Comparison of ENCODE assay signal across 27 cellular contexts in the genomic region with DNA sequence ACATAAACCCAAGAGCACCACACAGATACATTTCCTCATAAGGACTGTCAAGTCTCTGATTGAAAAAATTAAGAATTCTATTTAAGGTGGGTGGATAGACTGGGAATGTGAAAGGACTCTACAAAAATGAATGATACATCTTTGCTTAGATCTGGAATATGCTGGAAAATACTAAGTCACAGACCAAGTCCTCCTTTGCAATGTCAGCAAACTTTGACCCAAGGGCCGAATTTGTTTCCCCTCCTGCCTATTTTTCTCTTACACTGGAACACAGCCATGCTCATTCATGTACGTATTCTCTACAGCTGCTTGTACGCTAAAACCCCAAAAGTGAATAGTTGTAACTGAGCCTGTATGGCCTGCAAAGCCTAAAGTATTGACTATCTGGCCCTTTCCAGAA.
"Had no signal": no experiment of that assay in that cellular context is flagged by ENCODE, and none has a peak within 500 bp of the region (broad histone marks: within the 10 kb centered on the region; RNA-seq: fewer than 3 reads in every experiment).

No MANE protein-coding gene starts in this region.

- H3K27me3 ChIP-seq: adrenal gland, body of pancreas had no signal

- H3K9me3 Mint-ChIP-seq: activated CD4-positive, alpha-beta T cell treated with anti-CD3 and anti-CD28 coated beads, Interleukin-2, amount 10 ng/mL, durations not matched to agents 24 days and 14 days; activated naive CD4-positive, alpha-beta T cell treated with anti-CD3 and anti-CD28 coated beads, Interleukin-2, amount 50 U/mL, for 24 hours; activated naive CD8-positive, alpha-beta T cell treated with anti-CD3 and anti-CD28 coated beads, Interleukin-2, amount 50 U/mL, for 24 hours; activated T-helper 17 cell treated with anti-CD3 and anti-CD28 coated beads, Interleukin-2, amount 50 U/mL, for 72 hours had no signal

- FAIRE-seq: colon, endometrium, frontal cortex had no signal

- H3K9me3 ChIP-seq: adrenal gland, body of pancreas had no signal

- H3K27ac ChIP-seq: adrenal gland, body of pancreas had no signal

- ATAC-seq: activated CD4-positive, alpha-beta T cell treated with anti-CD3 and anti-CD28 coated beads for 36 hours; activated CD8-positive, alpha-beta T cell treated with anti-CD3 and anti-CD28 coated beads, Interleukin-2, amount 10 ng/mL, durations not matched to agents 7 days and 5 days; activated naive CD8-positive, alpha-beta T cell treated with anti-CD3 and anti-CD28 coated beads, Interleukin-2, amount 50 U/mL, for 24 hours; activated T-cell treated with anti-CD3 and anti-CD28 coated beads, Interleukin-2, amount 50 U/mL, for 4 hours; activated T-helper 17 cell treated with anti-CD3 and anti-CD28 coated beads, Interleukin-2, amount 50 U/mL, for 72 hours; body of pancreas; esophagus mucosa had no signal

- DNase-seq: activated CD4-positive, alpha-beta memory T cell treated with anti-CD3 and anti-CD28 coated beads for 36 hours; activated CD4-positive, alpha-beta T cell treated with anti-CD3 and anti-CD28 coated beads for 36 hours; activated CD4-positive, alpha-beta T cell treated with anti-CD3 and anti-CD28 coated beads, Interleukin-2, amount 10 ng/mL, durations not matched to agents 24 days and 14 days; activated CD4-positive, CD25-positive, alpha-beta regulatory T cell; activated CD4-positive, CD25-positive, alpha-beta regulatory T cell treated with anti-CD3 and anti-CD28 coated beads, Interleukin-2, amount 50 U/mL, for 72 hours; activated CD8-positive, alpha-beta T cell treated with anti-CD3 and anti-CD28 coated beads, Interleukin-2, amount 10 ng/mL, durations not matched to agents 7 days and 5 days; activated effector memory CD4-positive, alpha-beta T cell treated with Interleukin-2 at 50 U/mL for 16 hours; activated gamma-delta T cell treated with Interleukin-2 at 50 U/mL for 16 hours; activated naive CD4-positive, alpha-beta T cell treated with anti-CD3 and anti-CD28 coated beads for 36 hours; activated naive CD8-positive, alpha-beta T cell treated with anti-CD3 and anti-CD28 coated beads for 36 hours; activated naive CD8-positive, alpha-beta T cell treated with anti-CD3 and anti-CD28 coated beads, Interleukin-2, amount 50 U/mL, for 24 hours; activated T-cell treated with anti-CD3 and anti-CD28 coated beads, Interleukin-2, amount 50 U/mL, for 4 hours; amygdala; aorta; body of pancreas; caudate nucleus; effector CD8-positive, alpha-beta T cell; foreskin fibroblast; head of caudate nucleus; T-helper 2 cell had no signal

- H3K36me3 ChIP-seq: adrenal gland had no signal

- H3K36me3 Mint-ChIP-seq: activated CD4-positive, alpha-beta memory T cell treated with anti-CD3 and anti-CD28 coated beads for 36 hours; activated naive CD4-positive, alpha-beta T cell treated with anti-CD3 and anti-CD28 coated beads, Interleukin-2, amount 50 U/mL, for 24 hours; activated naive CD8-positive, alpha-beta T cell treated with anti-CD3 and anti-CD28 coated beads for 36 hours had no signal

- H3K27ac Mint-ChIP-seq: activated CD4-positive, alpha-beta memory T cell treated with anti-CD3 and anti-CD28 coated beads for 36 hours; activated CD4-positive, alpha-beta T cell treated with anti-CD3 and anti-CD28 coated beads for 36 hours; activated CD4-positive, alpha-beta T cell treated with anti-CD3 and anti-CD28 coated beads, Interleukin-2, amount 10 ng/mL, durations not matched to agents 24 days and 14 days; activated CD8-positive, alpha-beta T cell treated with anti-CD3 and anti-CD28 coated beads, Interleukin-2, amount 10 ng/mL, durations not matched to agents 7 days and 5 days; activated naive CD4-positive, alpha-beta T cell treated with anti-CD3 and anti-CD28 coated beads for 36 hours; activated naive CD4-positive, alpha-beta T cell treated with anti-CD3 and anti-CD28 coated beads, Interleukin-2, amount 50 U/mL, for 24 hours; activated naive CD8-positive, alpha-beta T cell treated with anti-CD3 and anti-CD28 coated beads for 36 hours; activated naive CD8-positive, alpha-beta T cell treated with anti-CD3 and anti-CD28 coated beads, Interleukin-2, amount 50 U/mL, for 24 hours; activated T-helper 17 cell treated with anti-CD3 and anti-CD28 coated beads, Interleukin-2, amount 50 U/mL, for 72 hours had no signal

- H3K27me3 Mint-ChIP-seq: activated CD4-positive, alpha-beta memory T cell treated with anti-CD3 and anti-CD28 coated beads for 36 hours; activated CD4-positive, alpha-beta T cell treated with anti-CD3 and anti-CD28 coated beads for 36 hours; activated CD4-positive, alpha-beta T cell treated with anti-CD3 and anti-CD28 coated beads, Interleukin-2, amount 10 ng/mL, durations not matched to agents 24 days and 14 days; activated naive CD4-positive, alpha-beta T cell treated with anti-CD3 and anti-CD28 coated beads, Interleukin-2, amount 50 U/mL, for 24 hours; activated naive CD8-positive, alpha-beta T cell treated with anti-CD3 and anti-CD28 coated beads for 36 hours; activated naive CD8-positive, alpha-beta T cell treated with anti-CD3 and anti-CD28 coated beads, Interleukin-2, amount 50 U/mL, for 24 hours; activated T-helper 17 cell treated with anti-CD3 and anti-CD28 coated beads, Interleukin-2, amount 50 U/mL, for 72 hours had no signal

- H3K4me1 ChIP-seq: body of pancreas had no signal

- H3K4me3 ChIP-seq: adrenal gland, body of pancreas had no signal

- H3K4me3 Mint-ChIP-seq: activated CD4-positive, alpha-beta memory T cell treated with anti-CD3 and anti-CD28 coated beads for 36 hours; activated CD4-positive, alpha-beta T cell treated with anti-CD3 and anti-CD28 coated beads for 36 hours; activated CD4-positive, alpha-beta T cell treated with anti-CD3 and anti-CD28 coated beads, Interleukin-2, amount 10 ng/mL, durations not matched to agents 24 days and 14 days; activated CD8-positive, alpha-beta T cell treated with anti-CD3 and anti-CD28 coated beads, Interleukin-2, amount 10 ng/mL, durations not matched to agents 7 days and 5 days; activated naive CD4-positive, alpha-beta T cell treated with anti-CD3 and anti-CD28 coated beads for 36 hours; activated naive CD4-positive, alpha-beta T cell treated with anti-CD3 and anti-CD28 coated beads, Interleukin-2, amount 50 U/mL, for 24 hours; activated naive CD8-positive, alpha-beta T cell treated with anti-CD3 and anti-CD28 coated beads for 36 hours; activated naive CD8-positive, alpha-beta T cell treated with anti-CD3 and anti-CD28 coated beads, Interleukin-2, amount 50 U/mL, for 24 hours; activated T-cell treated with anti-CD3 and anti-CD28 coated beads, Interleukin-2, amount 50 U/mL, for 4 hours; activated T-helper 17 cell treated with anti-CD3 and anti-CD28 coated beads, Interleukin-2, amount 50 U/mL, for 72 hours had no signal
